8 cellular contexts compared by ENCODE assay signal in genomic region chr3:59442056-59442455, GRCh38.
"Had no signal": no experiment of that assay in that cellular context is flagged by ENCODE, and none has a peak within 500 bp of the region (broad histone marks: within the 10 kb centered on the region; RNA-seq: fewer than 3 reads in every experiment).

No MANE protein-coding gene starts in this region.

- H3K27ac Mint-ChIP-seq: activated naive CD4-positive, alpha-beta T cell treated with anti-CD3 and anti-CD28 coated beads, Interleukin-2, amount 10 ng/mL, durations not matched to agents 7 days and 5 days; activated T-helper 2 cell treated with anti-CD3 and anti-CD28 coated beads, Interferon-gamma antibody, Interleukin-2, Interleukin-4, amounts not matched to agents 10 μg/mL and 5 μg/mL and 100 μg/mL, durations not matched to agents 14 hours and 24 hours and 36 hours; dendritic cell treated with granulocyte-macrophage colony-stimulating factor and Interleukin-4, amounts not matched to agents 40 ng/mL and 50 ng/mL, for 4 days had no signal

- H3K9me3 Mint-ChIP-seq: activated T-helper 2 cell treated with anti-CD3 and anti-CD28 coated beads, Interferon-gamma antibody, Interleukin-2, Interleukin-4, amounts not matched to agents 10 μg/mL and 5 μg/mL and 100 μg/mL, durations not matched to agents 14 hours and 24 hours and 36 hours; dendritic cell treated with granulocyte-macrophage colony-stimulating factor and Interleukin-4, amounts not matched to agents 40 ng/mL and 50 ng/mL, for 4 days had no signal

- H3K4me3 Mint-ChIP-seq: activated naive CD4-positive, alpha-beta T cell treated with anti-CD3 and anti-CD28 coated beads, Interleukin-2, amount 10 ng/mL, durations not matched to agents 7 days and 5 days; dendritic cell treated with granulocyte-macrophage colony-stimulating factor and Interleukin-4, amounts not matched to agents 40 ng/mL and 50 ng/mL, for 4 days had no signal

- ATAC-seq: body of pancreas had no signal

- H3K27me3 Mint-ChIP-seq: activated naive CD4-positive, alpha-beta T cell treated with anti-CD3 and anti-CD28 coated beads, Interleukin-2, amount 10 ng/mL, durations not matched to agents 7 days and 5 days; dendritic cell treated with granulocyte-macrophage colony-stimulating factor and Interleukin-4, amounts not matched to agents 40 ng/mL and 50 ng/mL, for 4 days had no signal

- DNase-seq: activated naive CD4-positive, alpha-beta T cell treated with anti-CD3 and anti-CD28 coated beads, Interleukin-2, amount 10 ng/mL, durations not matched to agents 7 days and 5 days; amniotic stem cell; body of pancreas; cerebellar nuclear complex; kidney glomerular epithelial cell; uterus had no signal
